28 cellular contexts compared by ENCODE assay signal in genomic region chr15:49881433-49881832, GRCh38.
"Had no signal": no experiment of that assay in that cellular context is flagged by ENCODE, and none has a peak within 500 bp of the region (broad histone marks: within the 10 kb centered on the region; RNA-seq: fewer than 3 reads in every experiment).

No MANE protein-coding gene starts in this region.

- H3K4me1 ChIP-seq: foreskin keratinocyte had no signal

- H3K9me3 ChIP-seq: body of pancreas, colonic mucosa, esophagus muscularis mucosa, gastrocnemius medialis had no signal

- H3K9me3 Mint-ChIP-seq: activated CD4-positive, alpha-beta memory T cell treated with anti-CD3 and anti-CD28 coated beads for 36 hours; activated CD4-positive, alpha-beta T cell treated with anti-CD3 and anti-CD28 coated beads, Interleukin-2, amount 10 ng/mL, durations not matched to agents 24 days and 14 days; activated T-cell treated with anti-CD3 and anti-CD28 coated beads, Interleukin-2, amount 50 U/mL, for 24 hours; activated T-cell treated with anti-CD3 and anti-CD28 coated beads, Interleukin-2, amount 50 U/mL, for 72 hours had no signal

- H3K27ac ChIP-seq: body of pancreas, cardiac muscle cell, colonic mucosa, esophagus muscularis mucosa, foreskin keratinocyte, gastrocnemius medialis had no signal

- H3K36me3 ChIP-seq: cardiac muscle cell, colonic mucosa, esophagus muscularis mucosa, gastrocnemius medialis had no signal

- ATAC-seq: activated CD4-positive, alpha-beta T cell treated with anti-CD3 and anti-CD28 coated beads for 36 hours; activated CD8-positive, alpha-beta T cell treated with anti-CD3 and anti-CD28 coated beads, Interleukin-2, amount 10 ng/mL, durations not matched to agents 7 days and 5 days; activated T-cell treated with anti-CD3 and anti-CD28 coated beads, Interleukin-2, amount 50 U/mL, for 72 hours; body of pancreas; foreskin keratinocyte; gastrocnemius medialis had no signal

- FAIRE-seq: endometrium, endothelial cell of umbilical vein had no signal

- H3K4me1 Mint-ChIP-seq: activated CD4-positive, alpha-beta T cell treated with anti-CD3 and anti-CD28 coated beads for 36 hours; activated CD4-positive, alpha-beta T cell treated with anti-CD3 and anti-CD28 coated beads, Interleukin-2, amount 10 ng/mL, durations not matched to agents 24 days and 14 days had no signal

- H3K36me3 Mint-ChIP-seq: activated CD4-positive, alpha-beta memory T cell treated with anti-CD3 and anti-CD28 coated beads for 36 hours; activated naive CD8-positive, alpha-beta T cell had no signal

- H3K27me3 Mint-ChIP-seq: activated CD4-positive, alpha-beta memory T cell treated with anti-CD3 and anti-CD28 coated beads for 36 hours; activated CD4-positive, alpha-beta T cell treated with anti-CD3 and anti-CD28 coated beads for 36 hours; activated CD4-positive, alpha-beta T cell treated with anti-CD3 and anti-CD28 coated beads, Interleukin-2, amount 10 ng/mL, durations not matched to agents 24 days and 14 days; activated T-cell treated with anti-CD3 and anti-CD28 coated beads, Interleukin-2, amount 50 U/mL, for 24 hours had no signal

- H3K27ac Mint-ChIP-seq: activated CD4-positive, alpha-beta memory T cell treated with anti-CD3 and anti-CD28 coated beads for 36 hours; activated CD4-positive, alpha-beta T cell treated with anti-CD3 and anti-CD28 coated beads for 36 hours; activated CD4-positive, alpha-beta T cell treated with anti-CD3 and anti-CD28 coated beads, Interleukin-2, amount 10 ng/mL, durations not matched to agents 24 days and 14 days; activated CD8-positive, alpha-beta T cell treated with anti-CD3 and anti-CD28 coated beads, Interleukin-2, amount 10 ng/mL, durations not matched to agents 7 days and 5 days; activated naive CD8-positive, alpha-beta T cell; activated T-cell treated with anti-CD3 and anti-CD28 coated beads, Interleukin-2, amount 50 U/mL, for 24 hours; activated T-cell treated with anti-CD3 and anti-CD28 coated beads, Interleukin-2, amount 50 U/mL, for 72 hours had no signal

- H3K27me3 ChIP-seq: body of pancreas, cardiac muscle cell, colonic mucosa, esophagus muscularis mucosa, foreskin keratinocyte, gastrocnemius medialis had no signal

- H3K4me3 ChIP-seq: body of pancreas, cardiac muscle cell, colonic mucosa, esophagus muscularis mucosa, gastrocnemius medialis had no signal

- H3K4me3 Mint-ChIP-seq: activated CD4-positive, alpha-beta memory T cell treated with anti-CD3 and anti-CD28 coated beads for 36 hours; activated CD4-positive, alpha-beta T cell treated with anti-CD3 and anti-CD28 coated beads for 36 hours; activated CD4-positive, alpha-beta T cell treated with anti-CD3 and anti-CD28 coated beads, Interleukin-2, amount 10 ng/mL, durations not matched to agents 24 days and 14 days; activated CD8-positive, alpha-beta T cell treated with anti-CD3 and anti-CD28 coated beads, Interleukin-2, amount 10 ng/mL, durations not matched to agents 7 days and 5 days; activated naive CD8-positive, alpha-beta T cell; activated T-cell treated with anti-CD3 and anti-CD28 coated beads, Interleukin-2, amount 50 U/mL, for 24 hours; activated T-cell treated with anti-CD3 and anti-CD28 coated beads, Interleukin-2, amount 50 U/mL, for 72 hours had no signal

- DNase-seq: activated CD4-positive, alpha-beta memory T cell treated with anti-CD3 and anti-CD28 coated beads for 36 hours; activated CD4-positive, alpha-beta T cell treated with anti-CD3 and anti-CD28 coated beads for 36 hours; activated CD4-positive, alpha-beta T cell treated with anti-CD3 and anti-CD28 coated beads, Interleukin-2, amount 10 ng/mL, durations not matched to agents 24 days and 14 days; activated CD4-positive, CD25-positive, alpha-beta regulatory T cell treated with anti-CD3 and anti-CD28 coated beads, Interleukin-2, amount 50 U/mL, for 72 hours; activated CD8-positive, alpha-beta memory T cell treated with anti-CD3 and anti-CD28 coated beads, Interleukin-2, amount 50 U/mL, for 48 hours; activated CD8-positive, alpha-beta T cell treated with anti-CD3 and anti-CD28 coated beads, Interleukin-2, amount 10 ng/mL, durations not matched to agents 7 days and 5 days; activated gamma-delta T cell; activated naive CD4-positive, alpha-beta T cell treated with anti-CD3 and anti-CD28 coated beads, Interleukin-2, amount 50 U/mL, for 16 hours; activated naive CD4-positive, alpha-beta T cell treated with Interleukin-2 at 50 U/mL for 16 hours; activated T-cell treated with anti-CD3 and anti-CD28 coated beads for 4 hours; activated T-cell treated with anti-CD3 and anti-CD28 coated beads, Interleukin-2, amount 50 U/mL, for 24 hours; activated T-cell treated with anti-CD3 and anti-CD28 coated beads, Interleukin-2, amount 50 U/mL, for 72 hours; amniotic stem cell; aorta; body of pancreas; central memory CD4-positive, alpha-beta T cell; cerebellar nuclear complex; colonic mucosa; effector CD8-positive, alpha-beta T cell; gastrocnemius medialis; T-helper 1 cell; T-helper 2 cell had no signal
